ENCODE assay signal across 25 cellular contexts in genomic region chr2:62352031-62352430, GRCh38.
"Had no signal": no experiment of that assay in that cellular context is flagged by ENCODE, and none has a peak within 500 bp of the region (broad histone marks: within the 10 kb centered on the region; RNA-seq: fewer than 3 reads in every experiment).

No MANE protein-coding gene starts in this region.

- H3K4me2 ChIP-seq: neural progenitor cell had no signal

- H3K4me3 ChIP-seq: neural progenitor cell, ovary, psoas muscle, right lobe of liver, sigmoid colon, stomach, thoracic aorta, thyroid gland, tibial nerve, upper lobe of left lung, vagina had no signal

- H3K4me1 ChIP-seq: parathyroid adenoma, psoas muscle, right lobe of liver, sigmoid colon, stomach, thyroid gland, tibial nerve, upper lobe of left lung, vagina had no signal

- H3K27me3 ChIP-seq: neural progenitor cell, ovary, right lobe of liver, sigmoid colon, stomach, thyroid gland, tibial nerve, upper lobe of left lung, vagina had no signal

- DNase-seq: occipital lobe; ovary; posterior cingulate gyrus; psoas muscle; right cardiac atrium; right lobe of liver; sigmoid colon; small intestine; stimulated activated CD4-positive, alpha-beta T cell treated with anti-CD3 and anti-CD28 coated beads, Interleukin-15, amount 100 ng/mL, for 24 hours; stimulated activated CD4-positive, alpha-beta T cell treated with anti-CD3 and anti-CD28 coated beads, Interleukin-2, amount 100 ng/mL, for 24 hours; stimulated activated CD4-positive, alpha-beta T cell treated with anti-CD3 and anti-CD28 coated beads, Interleukin-2, amount 100 ng/mL, for 48 hours; stimulated activated CD4-positive, alpha-beta T cell treated with anti-CD3 and anti-CD28 coated beads, Interleukin-4, amount 100 ng/mL, for 24 hours; stimulated activated naive B cell treated with anti-CD40 and anti-IgM and Interleukin-4, amounts not matched to agents 10 μg/mL and 1 μg/mL and 100 μg/mL, for 72 hours; stimulated activated naive CD4-positive, alpha-beta T cell treated with Interleukin-2 at 50 U/mL for 16 hours; stomach; thyroid gland; trophoblast cell; upper lobe of left lung had no signal

- H3K36me3 ChIP-seq: neural progenitor cell, ovary, right lobe of liver, sigmoid colon, stomach, thoracic aorta, thyroid gland, tibial nerve, upper lobe of left lung, vagina had no signal

- H2AFZ ChIP-seq: neural progenitor cell, parathyroid adenoma had no signal

- H3K9ac ChIP-seq: neural progenitor cell, parathyroid adenoma had no signal

- H3K9me3 ChIP-seq: ovary, right lobe of liver, thoracic aorta, thyroid gland, vagina had no signal

- H3K27ac ChIP-seq: neural progenitor cell, ovary, parathyroid adenoma, psoas muscle, right lobe of liver, sigmoid colon, stomach, thoracic aorta, thyroid gland, tibial nerve, upper lobe of left lung, vagina had no signal

- H3K79me2 ChIP-seq: parathyroid adenoma had no signal

- FAIRE-seq: small intestine, urothelium cell line had no signal

- ATAC-seq: psoas muscle; right cardiac atrium; stimulated activated effector memory CD8-positive, alpha-beta T cell treated with anti-CD3 and anti-CD28 coated beads, Interleukin-12 subunit alpha, Interleukin-12 subunit beta, amount 100 ng/mL, for 72 hours; stimulated activated naive B cell treated with anti-CD40 and anti-IgM and Interleukin-4, amounts not matched to agents 10 μg/mL and 1 μg/mL and 100 μg/mL, for 72 hours had no signal
